In genomic region chr6:4638641-4639040, GRCh38 we compare ENCODE assay signal across 23 cellular contexts.
"Had no signal": no experiment of that assay in that cellular context is flagged by ENCODE, and none has a peak within 500 bp of the region (broad histone marks: within the 10 kb centered on the region; RNA-seq: fewer than 3 reads in every experiment).

No MANE protein-coding gene starts in this region.

- H3K9me3 ChIP-seq: lower lobe of right lung, ovary, right atrium auricular region, right lobe of liver, upper lobe of left lung, vagina had no signal

- H3K27me3 ChIP-seq: ovary, right atrium auricular region, tibial nerve, upper lobe of left lung, vagina had no signal

- H3K4me1 Mint-ChIP-seq: naive thymus-derived CD8-positive, alpha-beta T cell had no signal

- H3K27ac ChIP-seq: lower lobe of right lung, ovary, right atrium auricular region, right lobe of liver, tibial nerve, upper lobe of left lung, vagina had no signal

- ATAC-seq: left cardiac atrium; left lobe of liver; lower lobe of right lung; naive thymus-derived CD8-positive, alpha-beta T cell; right lobe of liver had no signal

- H3K27me3 Mint-ChIP-seq: progenitor cell of endocrine pancreas had no signal

- H3K4me3 Mint-ChIP-seq: naive thymus-derived CD8-positive, alpha-beta T cell; stimulated activated naive B cell treated with anti-CD40 and anti-IgM and Interleukin-4, amounts not matched to agents 10 μg/mL and 1 μg/mL and 100 μg/mL, for 72 hours had no signal

- H3K4me3 ChIP-seq: lower lobe of right lung, ovary, right atrium auricular region, right lobe of liver, smooth muscle cell, tibial nerve, upper lobe of left lung, vagina had no signal

- H3K4me1 ChIP-seq: lower lobe of right lung, right atrium auricular region, right lobe of liver, tibial nerve, upper lobe of left lung, vagina had no signal

- DNase-seq: hippocampal formation; kidney glomerular epithelial cell; left cardiac atrium; lower lobe of right lung; mammary epithelial cell; mesenchymal stem cell; naive thymus-derived CD8-positive, alpha-beta T cell; ovary; right lobe of liver; stimulated activated CD4-positive, alpha-beta T cell treated with anti-CD3 and anti-CD28 coated beads, Interleukin-1b, Interleukin-23, amount 100 ng/mL, for 48 hours; stimulated activated CD4-positive, alpha-beta T cell treated with anti-CD3 and anti-CD28 coated beads, Interleukin-2, amount 100 ng/mL, for 48 hours; stimulated activated CD4-positive, alpha-beta T cell treated with anti-CD3 and anti-CD28 coated beads, Interleukin-4, amount 100 ng/mL, for 4 hours; stimulated activated CD8-positive, alpha-beta memory T cell treated with anti-CD3 and anti-CD28 coated beads, Interleukin-4, amount 100 ng/mL, for 48 hours; stimulated activated naive B cell treated with anti-CD40 and anti-IgM and Interleukin-4, amounts not matched to agents 10 μg/mL and 1 μg/mL and 100 μg/mL, for 72 hours; stimulated activated naive CD8-positive, alpha-beta T cell treated with anti-CD3 and anti-CD28 coated beads, Interleukin-15, amount 100 ng/mL, for 72 hours; substantia nigra; upper lobe of left lung had no signal

- H3K36me3 ChIP-seq: lower lobe of right lung, ovary, right atrium auricular region, right lobe of liver, tibial nerve, upper lobe of left lung, vagina had no signal

- H3K27ac Mint-ChIP-seq: progenitor cell of endocrine pancreas had no signal
